Comparison of ENCODE assay signal across 15 cellular contexts in the genomic region with DNA sequence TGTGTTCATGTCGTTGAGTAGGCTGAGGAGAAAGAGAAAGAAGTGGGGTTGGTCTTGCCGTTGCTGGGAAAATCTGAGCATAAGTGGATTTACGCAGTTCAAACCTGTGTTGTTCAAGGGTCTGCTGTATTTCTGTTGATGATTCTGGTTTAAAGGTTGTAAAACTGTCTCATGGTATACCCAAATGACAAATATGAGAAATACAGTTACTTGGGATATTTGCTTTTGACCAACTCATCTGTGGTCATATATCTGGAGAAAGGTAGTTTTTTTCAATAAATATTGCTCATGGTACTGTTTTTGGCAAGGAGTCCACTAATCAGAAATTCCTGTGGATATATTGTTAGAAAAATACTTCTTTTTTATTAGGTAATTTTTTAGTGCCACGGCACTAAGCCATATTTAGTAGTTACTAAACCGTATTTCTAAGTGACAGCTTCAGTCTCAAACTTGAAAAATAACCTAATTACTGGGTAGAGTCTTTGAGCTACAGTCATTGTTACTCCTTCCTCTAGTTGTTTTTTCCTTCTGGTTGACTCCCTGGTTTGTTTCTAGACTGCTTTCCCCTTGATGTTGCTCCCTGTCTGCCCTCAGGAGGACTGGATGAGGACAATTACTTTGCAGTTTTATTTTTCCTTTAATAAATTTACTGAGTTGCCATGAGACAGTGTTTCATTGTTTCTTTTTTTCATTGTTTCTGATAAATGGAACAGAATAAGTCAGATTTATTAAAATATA.
"Had no signal": no experiment of that assay in that cellular context is flagged by ENCODE, and none has a peak within 500 bp of the region (broad histone marks: within the 10 kb centered on the region; RNA-seq: fewer than 3 reads in every experiment).

No MANE protein-coding gene starts in this region.

- H3K27ac Mint-ChIP-seq: activated CD4-positive, alpha-beta T cell treated with anti-CD3 and anti-CD28 coated beads, Interleukin-2, amount 10 ng/mL, durations not matched to agents 24 days and 14 days; type B pancreatic cell had no signal

- H3K4me3 Mint-ChIP-seq: activated CD4-positive, alpha-beta T cell treated with anti-CD3 and anti-CD28 coated beads, Interleukin-2, amount 10 ng/mL, durations not matched to agents 24 days and 14 days; brain; natural killer cell; type B pancreatic cell had no signal

- H3K9me3 Mint-ChIP-seq: activated CD4-positive, alpha-beta T cell treated with anti-CD3 and anti-CD28 coated beads, Interleukin-2, amount 10 ng/mL, durations not matched to agents 24 days and 14 days; brain; natural killer cell; type B pancreatic cell had no signal

- H3K4me1 ChIP-seq: foreskin keratinocyte, sigmoid colon had no signal

- H3K27me3 Mint-ChIP-seq: activated CD4-positive, alpha-beta T cell treated with anti-CD3 and anti-CD28 coated beads, Interleukin-2, amount 10 ng/mL, durations not matched to agents 24 days and 14 days; brain; type B pancreatic cell had no signal

- H3K27ac ChIP-seq: foreskin keratinocyte, sigmoid colon had no signal

- H3K4me3 ChIP-seq: lung, sigmoid colon had no signal

- DNase-seq: activated CD4-positive, alpha-beta T cell treated with anti-CD3 and anti-CD28 coated beads, Interleukin-2, amount 10 ng/mL, durations not matched to agents 24 days and 14 days; activated naive CD4-positive, alpha-beta T cell; activated T-cell treated with anti-CD3 and anti-CD28 coated beads, Interleukin-2, amount 50 U/mL, for 1 hour; amniotic stem cell; cerebellar nuclear complex; foreskin keratinocyte; left colon; natural killer cell; sigmoid colon; stimulated activated CD4-positive, alpha-beta T cell treated with anti-CD3 and anti-CD28 coated beads, Interleukin-2, amount 100 ng/mL, for 24 hours; stimulated activated naive CD4-positive, alpha-beta T cell; T-helper 1 cell had no signal

- H3K4me1 Mint-ChIP-seq: activated CD4-positive, alpha-beta T cell treated with anti-CD3 and anti-CD28 coated beads, Interleukin-2, amount 10 ng/mL, durations not matched to agents 24 days and 14 days; brain had no signal

- H3K27me3 ChIP-seq: foreskin keratinocyte, sigmoid colon had no signal

- ATAC-seq: foreskin keratinocyte, left colon, natural killer cell had no signal

- H3K9me3 ChIP-seq: sigmoid colon had no signal
